Comparison of ENCODE assay signal across 8 cellular contexts in genomic region chr12:47361389-47362031, GRCh38.
A peak's percentile ranks its signal among the peaks of the same experiment; 100 is the strongest.
DNase-seq lines count a peak whose midpoint lies in the region; ATAC-seq lines count a peak whose summit lies in the region.

No MANE protein-coding gene starts in this region.

- peaks cover 54% of the 10 kb centered on the region for H3K4me1 Mint-ChIP-seq in T-helper 2 cell treated with Interferon-gamma antibody and Interleukin-4, amounts not matched to agents 5 μg/mL and 100 μg/mL, for 36 hours (ENCODE audit: low read depth)

- peaks cover 12% of the 10 kb centered on the region for H3K9me3 Mint-ChIP-seq in T-helper 2 cell treated with Interferon-gamma antibody and Interleukin-4, amounts not matched to agents 5 μg/mL and 100 μg/mL, for 36 hours

- intact Hi-C loops in posterior cingulate gyrus (cut with DNase I), result no loop called here

- peaks cover 16% of the 10 kb centered on the region for H3K36me3 Mint-ChIP-seq in T-helper 2 cell treated with Interferon-gamma antibody and Interleukin-4, amounts not matched to agents 5 μg/mL and 100 μg/mL, for 36 hours (ENCODE audit: low read depth)

- ATAC-seq in GM19372 (IDR thresholded peaks at IDR 0.05; ENCODE audit: low read depth, unreplicated experiment) (peak; percentile 85), HG03097 (IDR thresholded peaks at IDR 0.05; ENCODE audit: low FRiP score, unreplicated experiment) (peak; percentile 60), HG03159 (IDR thresholded peaks at IDR 0.05; ENCODE audit: unreplicated experiment) (no peak)

- H3K27ac Mint-ChIP-seq in T-helper 2 cell treated with Interferon-gamma antibody and Interleukin-4, amounts not matched to agents 5 μg/mL and 100 μg/mL, for 36 hours, result peak overlapping the region; percentile 97

- H3K27me3 Mint-ChIP-seq in T-helper 2 cell treated with Interferon-gamma antibody and Interleukin-4, amounts not matched to agents 5 μg/mL and 100 μg/mL, for 36 hours (ENCODE audit: low read depth), result no peaks in the 10 kb centered on the region

- DNase-seq in T-helper 2 cell treated with Interferon-gamma antibody and Interleukin-4, amounts not matched to agents 5 μg/mL and 100 μg/mL, for 36 hours (ENCODE audit: low spot score), result peak; percentile 69
- DNase-seq in dermis blood vessel endothelial cell (peak; percentile 39), pons (ENCODE audit: low spot score) (peak; percentile 46), posterior cingulate gyrus (no peak), NCI-H1105 (lab: John Stamatoyannopoulos, UW) (no peak)

- H3K4me3 Mint-ChIP-seq in T-helper 2 cell treated with Interferon-gamma antibody and Interleukin-4, amounts not matched to agents 5 μg/mL and 100 μg/mL, for 36 hours, result peak overlapping the region; percentile 81

Comparison
In these comparisons a context has a peak if more than half of its experiments do, and no peak if none do; other contexts are left out.
1. DNase-seq: peak in T-helper 2 cell treated with Interferon-gamma antibody and Interleukin-4, amounts not matched to agents 5 μg/mL and 100 μg/mL, for 36 hours (single experiment), dermis blood vessel endothelial cell (single experiment) and pons (single experiment); none in posterior cingulate gyrus (0 of 10) and NCI-H1105 (single experiment).